Comparison of ENCODE assay signal across 10 cellular contexts in the genomic region with DNA sequence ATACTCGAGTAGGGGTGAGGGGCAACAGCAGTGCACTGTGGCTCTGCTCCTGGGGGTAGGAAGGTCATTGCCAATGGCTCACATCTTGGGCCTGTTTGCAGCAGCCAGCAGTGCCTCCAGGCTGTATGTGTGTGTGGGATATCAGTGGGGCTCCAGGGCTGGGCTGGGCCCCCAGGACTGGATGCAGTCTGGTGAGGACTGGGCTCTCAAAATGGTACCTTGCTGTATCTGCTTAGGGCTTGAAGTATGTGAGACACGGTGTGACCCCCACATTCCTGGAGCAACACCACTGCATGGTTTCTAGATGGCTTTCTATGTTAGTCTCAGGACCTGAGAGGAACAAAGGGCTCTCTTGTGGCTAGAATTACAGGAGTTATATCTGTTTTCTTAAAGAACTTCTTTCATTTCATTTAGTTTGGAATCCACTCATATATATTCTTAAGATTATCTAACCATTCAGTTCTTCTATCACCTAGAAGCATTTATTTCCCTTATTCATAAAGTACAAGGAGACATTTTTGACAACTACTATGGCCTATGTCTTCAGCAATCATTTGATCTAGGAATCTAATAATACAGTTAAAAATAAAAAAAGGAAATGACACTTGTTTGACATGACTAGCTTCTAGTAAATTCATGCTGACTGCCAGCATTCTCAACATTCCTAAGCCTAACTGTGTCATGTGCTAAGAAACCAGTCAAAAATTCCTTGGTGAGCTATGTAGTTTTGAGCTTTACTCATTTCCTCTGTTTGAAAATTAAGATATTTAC.
A peak's percentile ranks its signal among the peaks of the same experiment; 100 is the strongest.
DNase-seq lines count a peak whose midpoint lies in the region; ATAC-seq, FAIRE-seq and TF ChIP-seq lines count a peak whose summit lies in the region.
"Had no signal": no experiment of that assay in that cellular context is flagged by ENCODE, and none has a peak within 500 bp of the region (broad histone marks: within the 10 kb centered on the region; RNA-seq: fewer than 3 reads in every experiment).

No MANE protein-coding gene starts in this region.

- H3K27ac Mint-ChIP-seq in effector memory CD8-positive, alpha-beta T cell = no peak overlapping the region

- in situ Hi-C loops in SK-MEL-5 (cut with HindIII; ENCODE audit: low pct_unique_long_range_greater_than_20kb, low sequenced_read_pairs) = no loop called here

- FAIRE-seq in GM12891 (lab: Jason Lieb, UNC) = no peak
- FAIRE-seq: frontal cortex had no signal

- peaks cover 4 to 10% of the 10 kb centered on the region in 2 donors for H3K9me3 Mint-ChIP-seq in effector memory CD8-positive, alpha-beta T cell

- H3K27me3 Mint-ChIP-seq in effector memory CD8-positive, alpha-beta T cell = no peaks in the 10 kb centered on the region

- H3K4me3 Mint-ChIP-seq in effector memory CD8-positive, alpha-beta T cell = no peak overlapping the region

- no peak overlapping the region for H3K4me3 ChIP-seq in retinal pigment epithelial cell (ENCODE audit: low read length)
- H3K4me3 ChIP-seq: tibial nerve had no signal

- no peaks in the 10 kb centered on the region for H3K36me3 Mint-ChIP-seq in effector memory CD8-positive, alpha-beta T cell (ENCODE audit: insufficient read depth)

- no peak for ATAC-seq in HG02623 (IDR thresholded peaks at IDR 0.05; ENCODE audit: unreplicated experiment)
- no peak for ATAC-seq in HG02763 (IDR thresholded peaks at IDR 0.05; ENCODE audit: unreplicated experiment)
- ATAC-seq in effector memory CD8-positive, alpha-beta T cell (replicated peaks) = no peak

- peak; percentile 70 for DNase-seq in GM03348 (ENCODE audit: low spot score)
- peak; percentile 53 for DNase-seq in SK-MEL-5 (ENCODE audit: low read depth, low spot score)
- peak; percentile 61 for DNase-seq in fibroblast of the conjunctiva (ENCODE audit: low read depth)
- DNase-seq in retinal pigment epithelial cell (ENCODE audit: low read depth) = peak; percentile 81
- DNase-seq in GM12891 (ENCODE audit: insufficient read length, low spot score) = no peak
- no peak for DNase-seq in effector memory CD8-positive, alpha-beta T cell

- no peak for TF ChIP-seq POLR2A in GM12891 (IDR thresholded peaks at IDR 0.05; ENCODE audit: low read depth, low read length)

- TF ChIP-seq CTCF in retinal pigment epithelial cell (conservative IDR thresholded peaks at IDR 0.05; ENCODE audit: low read depth, low read length) = no peak

- no peaks in the 10 kb centered on the region for H3K4me1 Mint-ChIP-seq in effector memory CD8-positive, alpha-beta T cell (ENCODE audit: low read depth in 2 of 2)

TF ChIP-seq in GM12891, 5 proteins besides CTCF, POLR2A, EP300 and RAD21:
- TF ChIP-seq TAF1 (IDR thresholded peaks at IDR 0.05; ENCODE audit: low read depth, low read length) (no peak), POLR2AphosphoS5 (IDR thresholded peaks at IDR 0.05; ENCODE audit: low read depth, low read length) (no peak), PAX5 (IDR thresholded peaks at IDR 0.05; ENCODE audit: insufficient read depth, low read length, severe bottlenecking) (no peak), POU2F2 (IDR thresholded peaks at IDR 0.05; ENCODE audit: low read depth, low read length) (no peak), SPI1 (IDR thresholded peaks at IDR 0.05; ENCODE audit: low read depth, low read length) (no peak)

Comparison
In these comparisons a context has a peak if more than half of its experiments do, and no peak if none do; other contexts are left out.
1. DNase-seq: peak in GM03348 (single experiment), SK-MEL-5 (single experiment), fibroblast of the conjunctiva (single experiment) and retinal pigment epithelial cell (single experiment); none in GM12891 (single experiment) and effector memory CD8-positive, alpha-beta T cell (0 of 3).